1 cellular context compared by ENCODE assay signal in genomic region chr19:35380450-35381124, GRCh38.
TF ChIP-seq lines count a peak whose summit lies in the region.

No MANE protein-coding gene starts in this region.

TF ChIP-seq in K562, 482 proteins besides CTCF, POLR2A, EP300 and RAD21 (continued from another document and continues in another):
- TF ChIP-seq CBFA2T2 (conservative IDR thresholded peaks at IDR 0.05), result peak; percentile 97
- TF ChIP-seq MNT (conservative IDR thresholded peaks at IDR 0.05), result peak; percentile 70 to 87
- peak; percentile 62; the same call in 1 of the 2 replicates for TF ChIP-seq DMBX1 (CRISPR knock-in tag; IDR thresholded peaks at IDR 0.05; ENCODE audit: borderline replicate concordance)
- TF ChIP-seq CREB3 (tag; conservative IDR thresholded peaks at IDR 0.05; ENCODE audit: low read depth), result no peak
- TF ChIP-seq ZNF561 (CRISPR knock-in tag; conservative IDR thresholded peaks at IDR 0.05), result no peak
- TF ChIP-seq SMARCC2 (IDR thresholded peaks at IDR 0.05; ENCODE audit: low read depth), result peak; percentile 91
- TF ChIP-seq HDAC6 (IDR thresholded peaks at IDR 0.05; ENCODE audit: low read depth, low read length), result no peak
- TF ChIP-seq HMG20A (CRISPR knock-in tag; conservative IDR thresholded peaks at IDR 0.05), result no peak
- TF ChIP-seq RBM25 (IDR thresholded peaks at IDR 0.05; ENCODE audit: low read depth, low read length, severe bottlenecking), result no peak
- TF ChIP-seq NUFIP1 (IDR thresholded peaks at IDR 0.05; ENCODE audit: partially characterized antibody), result no peak
- TF ChIP-seq ZBTB43 (CRISPR knock-in tag; IDR thresholded peaks at IDR 0.05), result no peak
- 0 out of 2 replicates have a peak, but pooled peaks have one; percentile 18 for TF ChIP-seq CBX1 (IDR thresholded peaks at IDR 0.05; ENCODE audit: low read depth)
- no peak for TF ChIP-seq CHD7 (IDR thresholded peaks at IDR 0.05; ENCODE audit: low read depth, low read length)
- no peak for TF ChIP-seq TSHZ1 (CRISPR knock-in tag; IDR thresholded peaks at IDR 0.05)
- no peak for TF ChIP-seq DEAF1 (CRISPR knock-in tag; IDR thresholded peaks at IDR 0.05)
- TF ChIP-seq FOXA3 (CRISPR knock-in tag; conservative IDR thresholded peaks at IDR 0.05 in 1 of 2, IDR thresholded peaks at IDR 0.05 in 1 of 2), result peak; percentile 43 to 80; a peak in 2 of 4 replicates
- peak; percentile 80 for TF ChIP-seq HDAC3 (IDR thresholded peaks at IDR 0.05; ENCODE audit: borderline replicate concordance, partially characterized antibody)
- TF ChIP-seq CHD2 (IDR thresholded peaks at IDR 0.05; ENCODE audit: low read depth, low read length), result no peak
- 0 out of 4 replicates have a peak, but pooled peaks of 1 of the 2 experiments have one; percentile 35 for TF ChIP-seq ETV6 (IDR thresholded peaks at IDR 0.05; ENCODE audit: borderline replicate concordance in 1 of 2, low read depth in 2 of 2, low read length in 1 of 2)
- no peak for TF ChIP-seq ETV6 (CRISPR knock-in tag; IDR thresholded peaks at IDR 0.05; ENCODE audit: borderline replicate concordance)
- peak; percentile 66 for TF ChIP-seq ZBTB33 (CRISPR knock-in tag; IDR thresholded peaks at IDR 0.05)
- no peak for TF ChIP-seq SIX5 (IDR thresholded peaks at IDR 0.05; ENCODE audit: borderline replicate concordance in 1 of 2, insufficient read depth in 1 of 2, low read depth in 1 of 2, low read length in 2 of 2)
- no peak for TF ChIP-seq NCOA4 (IDR thresholded peaks at IDR 0.05; ENCODE audit: partially characterized antibody)
- no peak for TF ChIP-seq ELK3 (CRISPR knock-in tag; IDR thresholded peaks at IDR 0.05)
- no peak for TF ChIP-seq MCM2 (IDR thresholded peaks at IDR 0.05; ENCODE audit: low read depth)
- TF ChIP-seq HMBOX1 (IDR thresholded peaks at IDR 0.05), result peak; percentile 74
- no peak for TF ChIP-seq ZNF444 (CRISPR knock-in tag; IDR thresholded peaks at IDR 0.05)
